26 cellular contexts compared by ENCODE assay signal in genomic region chr7:16590424-16590823, GRCh38. TPM values are rescaled to one million over a fixed set of nuclear protein-coding genes. Genes with fewer than 3 reads are reported as not detected.
DNase-seq lines count a peak whose midpoint lies in the region; FAIRE-seq and TF ChIP-seq lines count a peak whose summit lies in the region.
"Had no signal": no experiment of that assay in that cellular context is flagged by ENCODE, and none has a peak within 500 bp of the region (broad histone marks: within the 10 kb centered on the region; RNA-seq: fewer than 3 reads in every experiment).

No MANE protein-coding gene starts in this region.

- H3K4me3 ChIP-seq in bronchial epithelial cell (ENCODE audit: low read depth, low read length) (no peak overlapping the region), small intestine (ENCODE audit: low read depth in 1 of 2, low read length in 2 of 2) (no peak overlapping the region), GM23248 (no peak overlapping the region)
- H3K4me3 ChIP-seq: BLaER1 treated with 17β-estradiol and CSF1 and Interleukin-3, amounts not matched to agents 10 nM and 100 nM; esophagus squamous epithelium; lung; transverse colon had no signal

- no peak overlapping the region for H3K27ac ChIP-seq in small intestine (ENCODE audit: low read depth in 1 of 2, low read length in 1 of 2)
- H3K27ac ChIP-seq in GM23248, result no peak overlapping the region
- H3K27ac ChIP-seq: BLaER1 treated with 17β-estradiol and CSF1 and Interleukin-3, amounts not matched to agents 10 nM and 100 nM; esophagus squamous epithelium; foreskin keratinocyte; transverse colon had no signal

- in situ Hi-C loops in GM23248 (cut with MboI), result no loop called here

- WGBS in small intestine, 3 donors, result 9 to 27% (median 20%) methylated on average over 1 of the region's 1 CpG
- WGBS in GM23248 (ENCODE audit: low coverage in 1 of 2, low lambda C conversion rate in 2 of 2, missing lambda C conversion rate in 2 of 2), 2 experiments, result 78 to 89% methylated on average over 1 of the region's 1 CpG

- FAIRE-seq in bronchial epithelial cell (lab: Jason Lieb, UNC), result no peak
- FAIRE-seq in small intestine (lab: Jason Lieb, UNC), result no peak
- FAIRE-seq: TTC549 had no signal

- TF ChIP-seq EP300 in Ishikawa (IDR thresholded peaks at IDR 0.05; ENCODE audit: borderline replicate concordance), result no peak

- H3F3A ChIP-seq in GM23248 (ENCODE audit: insufficient read depth), result peaks cover 4% of the 10 kb centered on the region; the same call in 1 of the 2 replicates

- no peak overlapping the region for H3K4me2 ChIP-seq in GM23248 (ENCODE audit: unreplicated experiment)

- DNase-seq in NCI-H82 (lab: John Stamatoyannopoulos, UW), result peak; percentile 16
- no peak for DNase-seq in NCI-H82 treated with DMSO at 0.1 percent for 48 hours (lab: John Stamatoyannopoulos, UW; ENCODE audit: unreplicated experiment)
- peak; percentile 12 for DNase-seq in bronchial epithelial cell (ENCODE audit: low read depth)
- peak; percentile 78 for DNase-seq in small intestine
- DNase-seq in NCI-H748 treated with DMSO at 0.1 percent for 48 hours (lab: John Stamatoyannopoulos, UW), result no peak
- DNase-seq in GM23248, result no peak
- DNase-seq: activated CD4-positive, alpha-beta memory T cell treated with anti-CD3 and anti-CD28 coated beads, Interleukin-2, amount 10 ng/mL, durations not matched to agents 7 days and 5 days; activated CD4-positive, alpha-beta T cell treated with anti-CD3 and anti-CD28 coated beads for 1 hour; activated CD8-positive, alpha-beta memory T cell treated with anti-CD3 and anti-CD28 coated beads, Interleukin-2, amount 50 U/mL, for 4 hours; activated naive CD4-positive, alpha-beta T cell treated with Interleukin-2 at 50 U/mL for 16 hours; esophagus squamous epithelium; foreskin keratinocyte; head of caudate nucleus; IMR-90; NCI-H1048; NCI-H1930; NCI-H226; occipital lobe; OCI-M1; stimulated activated CD4-positive, alpha-beta T cell treated with anti-CD3 and anti-CD28 coated beads, Interleukin-15, amount 100 ng/mL, for 24 hours; T-helper 17 cell; transverse colon had no signal

- H3K9ac ChIP-seq in GM23248, result no peak overlapping the region
- H3K9ac ChIP-seq: BLaER1 treated with 17β-estradiol and CSF1 and Interleukin-3, amounts not matched to agents 10 nM and 100 nM had no signal

- H4K20me1 ChIP-seq in GM23248 (ENCODE audit: insufficient read depth), result no peaks in the 10 kb centered on the region
- H4K20me1 ChIP-seq: BLaER1 treated with 17β-estradiol and CSF1 and Interleukin-3, amounts not matched to agents 10 nM and 100 nM had no signal

- TF ChIP-seq CTCF in bronchial epithelial cell (IDR thresholded peaks at IDR 0.05; ENCODE audit: insufficient read depth, low read length, severe bottlenecking), result no peak

- H3K36me3 ChIP-seq in bronchial epithelial cell (ENCODE audit: control insufficient read depth, insufficient read depth, low read length) (no peaks in the 10 kb centered on the region), small intestine (ENCODE audit: control insufficient read depth in 2 of 2, insufficient read depth in 2 of 2, low read length in 2 of 2) (no peaks in the 10 kb centered on the region), GM23248 (ENCODE audit: low read depth) (no peaks in the 10 kb centered on the region)
- H3K36me3 ChIP-seq: BLaER1 treated with 17β-estradiol and CSF1 and Interleukin-3, amounts not matched to agents 10 nM and 100 nM; esophagus squamous epithelium; transverse colon had no signal

- no peaks in the 10 kb centered on the region for H3K79me2 ChIP-seq in GM23248 (ENCODE audit: insufficient read depth)

- no peak overlapping the region for H2AFZ ChIP-seq in GM23248

- no peaks in the 10 kb centered on the region for H3K27me3 ChIP-seq in bronchial epithelial cell (ENCODE audit: control insufficient read depth, insufficient read depth, low read length)
- no peaks in the 10 kb centered on the region for H3K27me3 ChIP-seq in small intestine (ENCODE audit: control insufficient read depth in 2 of 2, insufficient read depth in 2 of 2, low read length in 2 of 2)
- no peaks in the 10 kb centered on the region for H3K27me3 ChIP-seq in GM23248 (replicated peaks; ENCODE audit: insufficient read depth)
- H3K27me3 ChIP-seq: esophagus squamous epithelium, foreskin keratinocyte, transverse colon had no signal

- H3K9me2 ChIP-seq in GM23248 (ENCODE audit: insufficient read depth), result no peaks in the 10 kb centered on the region

- H3K9me3 ChIP-seq in small intestine (ENCODE audit: control insufficient read depth, low read depth) (no peaks in the 10 kb centered on the region), GM23248 (ENCODE audit: low read depth) (no peaks in the 10 kb centered on the region)
- H3K9me3 ChIP-seq: esophagus squamous epithelium, transverse colon had no signal

- H3K4me1 ChIP-seq in small intestine (ENCODE audit: control insufficient read depth in 2 of 2, insufficient read depth in 1 of 2, low read depth in 1 of 2, low read length in 1 of 2) (peaks cover 0 to 2% of the 10 kb centered on the region in 2 donors), GM23248 (ENCODE audit: insufficient read depth) (no peaks in the 10 kb centered on the region)
- H3K4me1 ChIP-seq: esophagus squamous epithelium, foreskin keratinocyte had no signal

- no peak for TF ChIP-seq RAD21 in Ishikawa (IDR thresholded peaks at IDR 0.05; ENCODE audit: low read depth)

TF ChIP-seq in Ishikawa, 13 proteins besides CTCF, POLR2A, EP300 and RAD21:
- peak; percentile 48 for TF ChIP-seq NFIC (IDR thresholded peaks at IDR 0.05)
- no peak for TF ChIP-seq MAX (IDR thresholded peaks at IDR 0.05)
- no peak for TF ChIP-seq EGR1 (IDR thresholded peaks at IDR 0.05)

RNA-seq across cellular contexts. Expression of gene ANKMY2, which starts 55.1 kb away (rescaled TPM):
- total RNA-seq in bronchial epithelial cell, result 5.5 and 9.5 TPM in 2 replicates
- polyA plus RNA-seq in small intestine (10 to 100 TPM; 13.9 to 14.3 (median 14.1) TPM), GM23248 (2016; fragmentation: Nextera tagmentation; extraction: Ambion mirVana) (19.3 and 22.1 TPM in 2 replicates)
- 23.0 and 23.1 TPM in 2 replicates for total RNA-seq in GM23248 (2014; rRNA removed; shearing (Covaris generic))

RNA-seq across cellular contexts. Expression of gene BZW2, which starts 55.6 kb away (rescaled TPM):
- 61.8 and 91.4 TPM in 2 replicates for total RNA-seq in bronchial epithelial cell
- 10 to 100 TPM; 21.9 to 60.6 (median 30.5) TPM for polyA plus RNA-seq in small intestine
- 54.1 and 61.0 TPM in 2 replicates for total RNA-seq in GM23248 (2014; rRNA removed; shearing (Covaris generic))
- polyA plus RNA-seq in GM23248 (2016; fragmentation: Nextera tagmentation; extraction: Ambion mirVana), result 60.9 and 64.3 TPM in 2 replicates

Comparison
In these comparisons a context has a peak if more than half of its experiments do, and no peak if none do; other contexts are left out.
1. DNase-seq: peak in NCI-H82 (single experiment), bronchial epithelial cell (single experiment) and small intestine (single experiment); none in NCI-H82 treated with DMSO at 0.1 percent for 48 hours (single experiment), NCI-H748 treated with DMSO at 0.1 percent for 48 hours (single experiment) and GM23248 (single experiment).